Comparison of ENCODE assay signal across 8 cellular contexts in genomic region chr22:21014202-21015050, GRCh38. TPM values are rescaled to one million over a fixed set of nuclear protein-coding genes. Genes with fewer than 3 reads are reported as not detected.
A peak's percentile ranks its signal among the peaks of the same experiment; 100 is the strongest.
DNase-seq lines count a peak whose midpoint lies in the region; ATAC-seq, FAIRE-seq and TF ChIP-seq lines count a peak whose summit lies in the region.

No MANE protein-coding gene starts in this region.

- peak; percentile 95 for DNase-seq in EL
- peak; percentile 87 for DNase-seq in HCEC 1CT
- DNase-seq in NCI-H1092 (lab: John Stamatoyannopoulos, UW): peak; percentile 97
- peak; percentile 37 to 86 for DNase-seq in SW 1271 (lab: John Stamatoyannopoulos, UW)
- peak; percentile 71 for DNase-seq in activated naive CD8-positive, alpha-beta T cell treated with anti-CD3 and anti-CD28 coated beads, Interleukin-2, amount 50 U/mL, for 16 hours (ENCODE audit: low read depth, low spot score)
- peak; percentile 95 for DNase-seq in Right ventricle myocardium superior
- peak; percentile 62 to 85 (median 72) for DNase-seq in pancreas
- DNase-seq in thyroid gland: peak; percentile 82 to 92

- peak overlapping the region in 2 of 4 donors; percentile 2 to 28 for H3K4me3 ChIP-seq in pancreas
- peak overlapping the region in 1 of 3 donors; percentile 8 for H3K4me3 ChIP-seq in thyroid gland (replicated peaks in 1 of 3)

- H3K36me3 ChIP-seq in pancreas: no peaks in the 10 kb centered on the region
- H3K36me3 ChIP-seq in thyroid gland: no peaks in the 10 kb centered on the region

- H3K4me1 ChIP-seq in pancreas (peaks cover 0 to 8% (median 0%) of the 10 kb centered on the region in 3 donors), thyroid gland (peaks cover 8 to 17% of the 10 kb centered on the region in 2 donors)

- no peaks in the 10 kb centered on the region for H3K9me3 ChIP-seq in pancreas
- H3K9me3 ChIP-seq in thyroid gland: no peaks in the 10 kb centered on the region

- no peaks in the 10 kb centered on the region for H3K27me3 ChIP-seq in pancreas
- H3K27me3 ChIP-seq in thyroid gland: no peaks in the 10 kb centered on the region

- TF ChIP-seq POLR2A in thyroid gland (IDR thresholded peaks at IDR 0.05): no peak

- WGBS in pancreas, 2 donors: 2 to 3% methylated on average over 44 of the region's 44 CpGs
- 3 to 4% methylated on average over 29 to 36 of the region's 44 CpGs for WGBS in thyroid gland, 2 donors

- H3K27ac ChIP-seq in pancreas (no peak overlapping the region), thyroid gland (peak overlapping the region in 1 of 3 donors; percentile 3)

- FAIRE-seq in pancreas (lab: Jason Lieb, UNC): no peak

- TF ChIP-seq CTCF in pancreas (IDR thresholded peaks at IDR 0.05): no peak
- TF ChIP-seq CTCF in thyroid gland (IDR thresholded peaks at IDR 0.05): no peak

- intact Hi-C loops in Right ventricle myocardium superior (cut with DNase I): no loop called here
- intact Hi-C loops in pancreas (cut with DNase I): no loop called here
- intact Hi-C loops in thyroid gland (cut with DNase I): loop anchor here (5.0 kb wide), 1 partner anchor 47 kb away; the partner anchor contains the start of gene AIFM3

- ATAC-seq in Right ventricle myocardium superior (ENCODE audit: poor library complexity) (peak; percentile 97), pancreas (peak; percentile 80 to 93 (median 90))

RNA-seq across cellular contexts. Expression of gene P2RX6, which starts 0.5 kb away (rescaled TPM):
- 3.9 TPM for total RNA-seq in Right ventricle myocardium superior
- total RNA-seq in pancreas: under 1 TPM in 5 of 6 donors, not detected in 1; 0.09 to 0.40 (median 0.37) TPM
- 1 to 10 TPM in 1 of 2 donors, under 1 TPM in 1; 0.57 to 2.9 TPM for polyA plus RNA-seq in pancreas
- under 1 TPM in 1 of 4 donors, not detected in 3; 0.40 TPM for total RNA-seq in thyroid gland

RNA-seq across cellular contexts. Expression of gene THAP7, which starts 12.5 kb away (rescaled TPM):
- total RNA-seq in Right ventricle myocardium superior (19.4 TPM), pancreas (10 to 100 TPM in 5 of 6 donors, 1 to 10 TPM in 1; 9.0 to 16.0 (median 13.0) TPM), thyroid gland (10 to 100 TPM; 51.0 to 75.0 (median 58.9) TPM)
- 10 to 100 TPM; 52.1 to 54.9 TPM for polyA plus RNA-seq in pancreas

RNA-seq across cellular contexts. Expression of gene SLC7A4, which starts 17.9 kb away (rescaled TPM):
- total RNA-seq in Right ventricle myocardium superior (0.16 TPM), pancreas (under 1 TPM in 5 of 6 donors, not detected in 1; 0.09 to 0.28 (median 0.18) TPM), thyroid gland (under 1 TPM in 2 of 4 donors, not detected in 2; 0.45 to 0.54 TPM)
- 1 to 10 TPM in 1 of 2 donors, under 1 TPM in 1; 0.68 to 1.4 TPM for polyA plus RNA-seq in pancreas

RNA-seq across cellular contexts. Expression of gene LRRC74B, which starts 31.3 kb away (rescaled TPM):
- not detected for total RNA-seq in Right ventricle myocardium superior
- total RNA-seq in pancreas: not detected
- under 1 TPM in 1 of 2 donors, not detected in 1; 0.05 TPM for polyA plus RNA-seq in pancreas
- not detected for total RNA-seq in thyroid gland

RNA-seq across cellular contexts. Expression of gene LZTR1, which starts 32.3 kb away (rescaled TPM):
- total RNA-seq in Right ventricle myocardium superior (24.7 TPM), pancreas (10 to 100 TPM; 15.0 to 42.0 (median 21.8) TPM), thyroid gland (10 to 100 TPM; 37.1 to 67.2 (median 55.7) TPM)
- polyA plus RNA-seq in pancreas: 10 to 100 TPM; 53.4 to 56.2 TPM
